In genomic region chrX:23743623-23743971, GRCh38 we compare ENCODE assay signal across 1 cellular context.
A peak's percentile ranks its signal among the peaks of the same experiment; 100 is the strongest.
TF ChIP-seq lines count a peak whose summit lies in the region.
"Not testable (repeated sequence)": the region's sequence is repeated elsewhere in the genome, so short reads cannot be mapped to it uniquely, and the experiment has no call there.

No MANE protein-coding gene starts in this region.

TF ChIP-seq in K562, 482 proteins besides CTCF, POLR2A, EP300 and RAD21:
- TF ChIP-seq EHMT2 (IDR thresholded peaks at IDR 0.05), result 0 out of 2 replicates have a peak, but pooled peaks have one; percentile 3
- TF ChIP-seq MGA (IDR thresholded peaks at IDR 0.05), result 0 out of 2 replicates have a peak, but pooled peaks have one; percentile 6
- TF ChIP-seq ADNP (tag; IDR thresholded peaks at IDR 0.05), result peak; percentile 74
- 0 out of 2 replicates have a peak, but pooled peaks have one; percentile 5 for TF ChIP-seq GABPA (tag; conservative IDR thresholded peaks at IDR 0.05; ENCODE audit: low read depth)
- not testable (repeated sequence) for TF ChIP-seq CREB1 (IDR thresholded peaks at IDR 0.05); NR2C1 (IDR thresholded peaks at IDR 0.05); ATF1 (CRISPR knock-in tag; IDR thresholded peaks at IDR 0.05)
- TF ChIP-seq CREB1 (CRISPR knock-in tag; IDR thresholded peaks at IDR 0.05), result 0 out of 2 replicates have a peak, but pooled peaks have one; percentile 7
- TF ChIP-seq MLLT1 (IDR thresholded peaks at IDR 0.05), result peak in 1 of 2 experiments; percentile 46; a peak in 1 of 4 replicates
- 0 out of 2 replicates have a peak, but pooled peaks have one; percentile 11 for TF ChIP-seq NR2C1 (tag; IDR thresholded peaks at IDR 0.05)
- 0 out of 4 replicates have a peak, but pooled peaks of 1 of the 2 experiments have one; percentile 3 for TF ChIP-seq TEAD1 (CRISPR knock-in tag; IDR thresholded peaks at IDR 0.05)
- TF ChIP-seq ATF1 (tag; IDR thresholded peaks at IDR 0.05), result peak; percentile 56
